8 cellular contexts compared by ENCODE assay signal in genomic region chr1:1677718-1678580, GRCh38. TPM values are rescaled to one million over a fixed set of nuclear protein-coding genes. Genes with fewer than 3 reads are reported as not detected.
DNase-seq lines count a peak whose midpoint lies in the region; ATAC-seq and TF ChIP-seq lines count a peak whose summit lies in the region.

No MANE protein-coding gene starts in this region.

- H3K4me3 ChIP-seq in uterus = no peak overlapping the region

- peak; percentile 26 to 44 for DNase-seq in activated CD4-positive, alpha-beta T cell treated with anti-CD3 and anti-CD28 coated beads, Interleukin-2, amount 50 U/mL, for 4 hours
- DNase-seq in left cardiac atrium = no peak
- DNase-seq in stimulated activated naive CD4-positive, alpha-beta T cell (lab: John Stamatoyannopoulos, UW) = peak; percentile 30 to 61 (median 37)
- no peak for DNase-seq in OCI-M2 (lab: John Stamatoyannopoulos, UW; ENCODE audit: unreplicated experiment)
- DNase-seq in GOT3 (lab: John Stamatoyannopoulos, UW) = no peak
- DNase-seq in uterus = no peak

- no peaks in the 10 kb centered on the region for H3K36me3 ChIP-seq in uterus

- no peak for TF ChIP-seq CTCF in uterus (IDR thresholded peaks at IDR 0.05)

- peak; percentile 75 for ATAC-seq in HG03108 (IDR thresholded peaks at IDR 0.05; ENCODE audit: unreplicated experiment)
- ATAC-seq in left cardiac atrium = peak; percentile 8 to 42

- no peaks in the 10 kb centered on the region for H3K27me3 ChIP-seq in uterus

- TF ChIP-seq POLR2A in GM19193 (IDR thresholded peaks at IDR 0.05; ENCODE audit: extremely low read depth, insufficient read depth, insufficient read length) (peak; percentile 61), uterus (IDR thresholded peaks at IDR 0.05) (no peak)

- intact Hi-C loops in left cardiac atrium (cut with DNase I) = no loop called here
- intact Hi-C loops in uterus (cut with DNase I; ENCODE audit: low total_unique reads) = no loop called here

- no peaks in the 10 kb centered on the region for H3K9me3 ChIP-seq in uterus

- no peak overlapping the region for H3K27ac ChIP-seq in uterus

- no peaks in the 10 kb centered on the region for H3K4me1 ChIP-seq in uterus

RNA-seq across cellular contexts. Expression of gene SLC35E2B, which starts 14.6 kb away (rescaled TPM):
- total RNA-seq in left cardiac atrium (10 to 100 TPM; 15.3 to 24.6 TPM), uterus (10 to 100 TPM; 19.1 to 59.2 (median 52.5) TPM)

RNA-seq across cellular contexts. Expression of gene CDK11B, which starts 19.1 kb away (rescaled TPM):
- 10 to 100 TPM; 17.0 to 18.8 TPM for total RNA-seq in left cardiac atrium
- total RNA-seq in uterus = 10 to 100 TPM in 2 of 4 donors, 1 to 10 TPM in 2; 6.8 to 28.5 (median 11.8) TPM

RNA-seq across cellular contexts. Expression of gene MMP23B, which starts 46.0 kb away (rescaled TPM):
- total RNA-seq in left cardiac atrium (10 to 100 TPM in 1 of 2 donors, 1 to 10 TPM in 1; 9.5 to 11.0 TPM), uterus (10 to 100 TPM; 10.0 to 97.3 (median 43.7) TPM)

RNA-seq across cellular contexts. Expression of gene CDK11A, which starts 46.2 kb away (rescaled TPM):
- total RNA-seq in left cardiac atrium (10 to 100 TPM; 19.1 to 21.1 TPM), uterus (10 to 100 TPM in 2 of 4 donors, 1 to 10 TPM in 2; 1.8 to 60.0 (median 7.5) TPM)

Comparison
In these comparisons a context has a peak if more than half of its experiments do, and no peak if none do; other contexts are left out.
1. DNase-seq: peak in activated CD4-positive, alpha-beta T cell treated with anti-CD3 and anti-CD28 coated beads, Interleukin-2, amount 50 U/mL, for 4 hours (2 of 2) and stimulated activated naive CD4-positive, alpha-beta T cell (6 of 6); none in left cardiac atrium (single experiment), OCI-M2 (single experiment), GOT3 (single experiment) and uterus (0 of 2).